ENCODE assay signal across 8 cellular contexts in the genomic region with DNA sequence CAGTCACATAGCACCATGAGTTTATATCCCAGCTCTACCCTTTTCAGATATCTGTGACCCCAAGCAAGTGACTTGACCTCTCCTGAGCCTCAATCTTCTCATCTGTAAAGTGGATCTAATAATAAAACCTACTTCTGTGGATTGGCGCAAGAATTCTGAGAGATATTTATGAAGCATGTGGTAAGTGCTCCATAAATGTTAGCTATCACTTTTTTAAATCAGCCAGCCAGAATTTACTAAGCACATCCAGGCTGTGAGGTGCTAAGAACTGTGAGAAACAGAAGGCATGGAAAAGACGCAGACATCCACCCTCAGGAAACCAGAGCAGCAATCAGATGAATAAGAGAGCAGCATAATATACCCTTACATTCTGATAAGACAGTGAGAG. TPM values are rescaled to one million over a fixed set of nuclear protein-coding genes. Genes with fewer than 3 reads are reported as not detected.
DNase-seq lines count a peak whose midpoint lies in the region; ATAC-seq and TF ChIP-seq lines count a peak whose summit lies in the region.

No MANE protein-coding gene starts in this region.

- H4K20me1 ChIP-seq in Karpas-422 (ENCODE audit: insufficient read depth, low read depth, low read length), result no peaks in the 10 kb centered on the region

- peak overlapping the region; percentile 93 for H3K27ac ChIP-seq in C4-2B
- H3K27ac ChIP-seq in Karpas-422 (ENCODE audit: low read length), result no peak overlapping the region
- H3K27ac ChIP-seq in coronary artery, result peak overlapping the region; percentile 64 to 90
- H3K27ac ChIP-seq in muscle layer of duodenum (ENCODE audit: low read length), result peak overlapping the region; percentile 81

- peak overlapping the region; percentile 75 for H3K9ac ChIP-seq in Karpas-422 (ENCODE audit: low read length)

- no peaks in the 10 kb centered on the region for H3K9me2 ChIP-seq in Karpas-422 (replicated peaks; ENCODE audit: insufficient read depth, low read length)

- TF ChIP-seq CTCF in C4-2B (conservative IDR thresholded peaks at IDR 0.05), result no peak
- TF ChIP-seq CTCF in coronary artery (IDR thresholded peaks at IDR 0.05), result no peak

- H3K4me3 ChIP-seq in Karpas-422 (ENCODE audit: low read length), result peak overlapping the region; percentile 78
- peak overlapping the region; percentile 85 for H3K4me3 ChIP-seq in coronary artery
- H3K4me3 ChIP-seq in muscle layer of duodenum (ENCODE audit: low read depth in 1 of 2, low read length in 2 of 2), result peak overlapping the region; percentile 86 to 92

- H3K9me3 ChIP-seq in Karpas-422 (ENCODE audit: low read length) (no peaks in the 10 kb centered on the region), muscle layer of duodenum (ENCODE audit: control insufficient read depth in 1 of 2, low read length in 2 of 2) (no peaks in the 10 kb centered on the region)

- DNase-seq in Karpas-422 (no peak), coronary artery (ENCODE audit: low spot score) (no peak), NCI-H146 treated with DMSO at 0.1 percent for 48 hours (lab: John Stamatoyannopoulos, UW; ENCODE audit: unreplicated experiment) (no peak), HCEC 1CT (no peak)

- H3K36me3 ChIP-seq in Karpas-422 (ENCODE audit: insufficient read depth, low read length) (no peaks in the 10 kb centered on the region), muscle layer of duodenum (ENCODE audit: control insufficient read depth in 1 of 2, insufficient read depth in 2 of 2, low read length in 2 of 2) (no peaks in the 10 kb centered on the region)

- H3K27me3 ChIP-seq in Karpas-422 (ENCODE audit: low read length), result no peaks in the 10 kb centered on the region
- no peaks in the 10 kb centered on the region for H3K27me3 ChIP-seq in muscle layer of duodenum (ENCODE audit: low read depth, low read length)

- ATAC-seq in GM21528 (IDR thresholded peaks at IDR 0.05; ENCODE audit: low FRiP score, unreplicated experiment) (no peak), GM18867 (IDR thresholded peaks at IDR 0.05; ENCODE audit: unreplicated experiment) (no peak)

- H3K4me1 ChIP-seq in Karpas-422 (ENCODE audit: low read length), result peaks cover 19% of the 10 kb centered on the region
- peaks cover 0 to 7% of the 10 kb centered on the region in 2 donors for H3K4me1 ChIP-seq in muscle layer of duodenum (ENCODE audit: control insufficient read depth in 1 of 2, insufficient read depth in 2 of 2, low read length in 2 of 2)

- peak overlapping the region; percentile 94 for H3K4me2 ChIP-seq in Karpas-422 (ENCODE audit: low read depth, low read length, poor library complexity, severe bottlenecking)

- peak overlapping the region; percentile 89 for H2AFZ ChIP-seq in Karpas-422 (ENCODE audit: low read length)

- no peaks in the 10 kb centered on the region for H3K79me2 ChIP-seq in Karpas-422 (ENCODE audit: low read length)

RNA-seq across cellular contexts. Expression of gene C20orf96, which starts 0.9 kb away (rescaled TPM):
- 1.8 and 2.0 TPM in 2 replicates for total RNA-seq in Karpas-422 (2014; rRNA removed; shearing (Covaris generic); ENCODE audit: low replicate concordance)

RNA-seq across cellular contexts. Expression of gene ZCCHC3, which starts 7.7 kb away (rescaled TPM):
- total RNA-seq in Karpas-422 (2014; rRNA removed; shearing (Covaris generic); ENCODE audit: low replicate concordance), result 20.6 and 22.2 TPM in 2 replicates

RNA-seq across cellular contexts. Expression of gene DEFB132, which starts 32.2 kb away (rescaled TPM):
- 0.22 TPM in 1 of 2 replicates, not detected in the other for total RNA-seq in Karpas-422 (2014; rRNA removed; shearing (Covaris generic); ENCODE audit: low replicate concordance)

RNA-seq across cellular contexts. Expression of gene SOX12, which starts 35.7 kb away (rescaled TPM):
- 8.3 and 18.0 TPM in 2 replicates for total RNA-seq in Karpas-422 (2014; rRNA removed; shearing (Covaris generic); ENCODE audit: low replicate concordance)

RNA-seq across cellular contexts. Expression of gene NRSN2, which starts 57.2 kb away (rescaled TPM):
- 18.2 and 28.3 TPM in 2 replicates for total RNA-seq in Karpas-422 (2014; rRNA removed; shearing (Covaris generic); ENCODE audit: low replicate concordance)
